14 cellular contexts compared by ENCODE assay signal in the genomic region with DNA sequence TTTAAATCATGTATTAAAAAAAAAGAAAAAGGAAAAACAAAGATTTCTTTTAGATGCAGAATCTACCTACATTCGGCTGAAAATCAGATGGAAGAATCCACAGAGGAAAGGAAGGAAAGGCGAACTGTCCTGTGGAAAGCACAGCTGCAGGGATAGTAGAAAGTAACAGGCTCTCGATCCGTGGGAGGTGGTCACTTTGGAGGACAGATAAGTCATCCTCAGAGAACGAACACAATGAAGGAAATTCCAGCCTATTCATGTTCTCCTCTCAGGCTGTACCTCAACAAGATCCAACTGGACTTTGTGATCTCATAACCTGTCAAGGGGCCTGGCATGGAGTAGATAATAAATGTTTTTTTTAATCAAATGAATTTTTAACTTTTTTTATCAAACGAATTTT.
A peak's percentile ranks its signal among the peaks of the same experiment; 100 is the strongest.
DNase-seq lines count a peak whose midpoint lies in the region; ATAC-seq and TF ChIP-seq lines count a peak whose summit lies in the region.
"Had no signal": no experiment of that assay in that cellular context is flagged by ENCODE, and none has a peak within 500 bp of the region (broad histone marks: within the 10 kb centered on the region; RNA-seq: fewer than 3 reads in every experiment).

No MANE protein-coding gene starts in this region.

- H3K27me3 ChIP-seq in IMR-90 (ENCODE audit: control insufficient read depth, insufficient read depth, low read length): no peaks in the 10 kb centered on the region
- no peaks in the 10 kb centered on the region for H3K27me3 ChIP-seq in skeletal muscle satellite cell (ENCODE audit: control insufficient read depth, insufficient read depth, low read length)
- H3K27me3 ChIP-seq: stomach had no signal

- DNase-seq in IMR-90 (peak; percentile 75), astrocyte of the hippocampus (ENCODE audit: low read depth, low spot score) (peak; percentile 60), iris pigment epithelial cell (ENCODE audit: low read depth) (peak; percentile 81), GM19238 (ENCODE audit: insufficient read length, low spot score) (no peak)
- DNase-seq: activated CD8-positive, alpha-beta memory T cell treated with anti-CD3 and anti-CD28 coated beads, Interleukin-2, amount 50 U/mL, for 4 hours; activated naive CD8-positive, alpha-beta T cell treated with anti-CD3 and anti-CD28 coated beads, Interleukin-2, amount 10 ng/mL, durations not matched to agents 7 days and 5 days; CD8-positive, alpha-beta memory T cell; H9; NK-92 treated with Interleukin-12 subunit alpha and Interleukin-12 subunit beta, amount 100 ng/mL, for 24 hours; stomach had no signal

- H2BK120ac ChIP-seq in IMR-90 (ENCODE audit: low read depth, low read length): peak overlapping the region; percentile 96

- peak overlapping the region; percentile 63; the same call in 1 of the 2 replicates for H3K56ac ChIP-seq in IMR-90 (ENCODE audit: extremely low read depth, insufficient read depth, low read length)

- no TSS peak for BruUV-seq in IMR-90 (replicated peaks; lab: Mats Ljungman, UMichigan)

- H3K27ac ChIP-seq in IMR-90 (ENCODE audit: insufficient read depth, low read length): peak overlapping the region; percentile 78
- H3K27ac ChIP-seq: stomach, VCaP had no signal

- H3K14ac ChIP-seq in IMR-90 (replicated peaks; ENCODE audit: low read depth, low read length): peak overlapping the region; percentile 47; the same call in 1 of the 2 replicates

- no CpG with 5 or more reads among the region's 6 CpGs for WGBS in IMR-90 (ENCODE audit: extremely low coverage in 2 of 2, insufficient read length in 1 of 2), 2 experiments

- H2BK20ac ChIP-seq in IMR-90 (ENCODE audit: low read depth, low read length): peak overlapping the region; percentile 51; the same call in 1 of the 2 replicates

- no peak for TF ChIP-seq RAD21 in IMR-90 (IDR thresholded peaks at IDR 0.05; ENCODE audit: low read length)

- in situ Hi-C loops in IMR-90 (cut with MboI; ENCODE audit: low sequenced_read_pairs): no loop called here

- peak overlapping the region; percentile 2 to 47; a peak in 3 of 4 replicates for H4K8ac ChIP-seq in IMR-90 (ENCODE audit: low read depth in 2 of 2, low read length in 2 of 2)

- H3K9me1 ChIP-seq in IMR-90 (ENCODE audit: insufficient read depth, low read length): peaks cover 14% of the 10 kb centered on the region

- H3K4me3 ChIP-seq in IMR-90 (ENCODE audit: insufficient read depth, low read depth, low read length) (no peak overlapping the region), skeletal muscle satellite cell (ENCODE audit: low read length) (no peak overlapping the region)
- H3K4me3 ChIP-seq: stomach had no signal

- peak overlapping the region; percentile 59 for H3K4ac ChIP-seq in IMR-90 (ENCODE audit: low read depth, low read length)

- POLR2A ChIA-PET in IMR-90 (lab: Charles Lee; ENCODE audit: unreplicated experiment): no interaction called here

- H3K9me3 ChIP-seq in IMR-90 (ENCODE audit: control insufficient read depth, insufficient read depth, low read length) (no peaks in the 10 kb centered on the region), skeletal muscle satellite cell (replicated peaks; ENCODE audit: low read length) (no peaks in the 10 kb centered on the region)
- H3K9me3 ChIP-seq: stomach had no signal

- no peak overlapping the region for H2AFZ ChIP-seq in IMR-90 (replicated peaks; ENCODE audit: low read length, poor library complexity)

- H3K4me2 ChIP-seq in IMR-90 (ENCODE audit: low read depth, low read length) (peak overlapping the region; percentile 14), skeletal muscle satellite cell (ENCODE audit: low read length) (peak overlapping the region; percentile 58)

- peak overlapping the region; percentile 15; the same call in 1 of the 2 replicates for H3K23ac ChIP-seq in IMR-90 (ENCODE audit: low read depth, low read length)

- H3K36me3 ChIP-seq in IMR-90 (ENCODE audit: control insufficient read depth, insufficient read depth, low read length) (peaks cover 3% of the 10 kb centered on the region), skeletal muscle satellite cell (ENCODE audit: insufficient read depth, low read length) (peaks cover 4% of the 10 kb centered on the region)
- H3K36me3 ChIP-seq: stomach had no signal

- H4K91ac ChIP-seq in IMR-90 (ENCODE audit: insufficient read depth, low read depth, low read length): peak overlapping the region; percentile 63

- H2AK9ac ChIP-seq in IMR-90 (replicated peaks; ENCODE audit: low read depth, low read length, poor library complexity): no peak overlapping the region

- ATAC-seq in IMR-90 (ENCODE audit: low read depth) (peak; percentile 40), GM18502 (IDR thresholded peaks at IDR 0.05; ENCODE audit: poor library complexity, unreplicated experiment) (no peak), GM21390 (IDR thresholded peaks at IDR 0.05; ENCODE audit: unreplicated experiment) (no peak)

- peak overlapping the region; percentile 17; the same call in 1 of the 2 replicates for H4K5ac ChIP-seq in IMR-90 (ENCODE audit: low read depth, low read length)

- H3K4me1 ChIP-seq in IMR-90 (ENCODE audit: control insufficient read depth, insufficient read depth, low read length) (peaks cover 21% of the 10 kb centered on the region), skeletal muscle satellite cell (ENCODE audit: control insufficient read depth, insufficient read depth, low read length) (peaks cover 57% of the 10 kb centered on the region)
- H3K4me1 ChIP-seq: stomach had no signal

- H3K9ac ChIP-seq in IMR-90 (ENCODE audit: low read depth, low read length) (peak overlapping the region; percentile 72; the same call in 1 of the 2 replicates), skeletal muscle satellite cell (ENCODE audit: low read depth, low read length) (peak overlapping the region; percentile 59)

- peak overlapping the region; percentile 97 for H2BK5ac ChIP-seq in IMR-90 (ENCODE audit: low read depth, low read length, poor library complexity, severe bottlenecking)

- CTCF ChIA-PET in IMR-90 (lab: Yijun Ruan, JAX): no interaction called here

- H3K79me1 ChIP-seq in IMR-90 (ENCODE audit: low read depth in 1 of 2, low read length in 2 of 2): peaks cover 11 to 38% of the 10 kb centered on the region in 2 experiments

- H2BK15ac ChIP-seq in IMR-90 (ENCODE audit: low read depth, low read length): peak overlapping the region; percentile 95; the same call in 2 of the 3 replicates

- intact Hi-C loops in IMR-90 (cut with micrococcal nuclease): no loop called here

- TF ChIP-seq CTCF in IMR-90 (conservative IDR thresholded peaks at IDR 0.05; ENCODE audit: low read depth, low read length): no peak

- dilution Hi-C loops in IMR-90 (cut with HindIII; ENCODE audit: low sequenced_read_pairs, unreplicated experiment): no loop called here

- no peaks in the 10 kb centered on the region for H4K20me1 ChIP-seq in IMR-90 (ENCODE audit: insufficient read depth, low read length)

- H3K18ac ChIP-seq in IMR-90 (ENCODE audit: low read depth, low read length): peak overlapping the region; percentile 31; the same call in 1 of the 2 replicates

- peak overlapping the region; percentile 30; the same call in 1 of the 2 replicates for H2AK5ac ChIP-seq in IMR-90 (ENCODE audit: low read depth, low read length)

- TF ChIP-seq POLR2A in IMR-90 (IDR thresholded peaks at IDR 0.05; ENCODE audit: low read depth, low read length): peak; percentile 46; the same call in 1 of the 2 replicates

TF ChIP-seq in IMR-90, 13 proteins besides CTCF, POLR2A, EP300 and RAD21:
- TF ChIP-seq, protein P1, sequence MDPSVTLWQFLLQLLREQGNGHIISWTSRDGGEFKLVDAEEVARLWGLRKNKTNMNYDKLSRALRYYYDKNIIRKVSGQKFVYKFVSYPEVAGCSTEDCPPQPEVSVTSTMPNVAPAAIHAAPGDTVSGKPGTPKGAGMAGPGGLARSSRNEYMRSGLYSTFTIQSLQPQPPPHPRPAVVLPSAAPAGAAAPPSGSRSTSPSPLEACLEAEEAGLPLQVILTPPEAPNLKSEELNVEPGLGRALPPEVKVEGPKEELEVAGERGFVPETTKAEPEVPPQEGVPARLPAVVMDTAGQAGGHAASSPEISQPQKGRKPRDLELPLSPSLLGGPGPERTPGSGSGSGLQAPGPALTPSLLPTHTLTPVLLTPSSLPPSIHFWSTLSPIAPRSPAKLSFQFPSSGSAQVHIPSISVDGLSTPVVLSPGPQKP (IDR thresholded peaks at IDR 0.05; ENCODE audit: borderline replicate concordance, low read depth, low read length): no peak
- TF ChIP-seq RCOR1 (IDR thresholded peaks at IDR 0.05; ENCODE audit: insufficient replicate concordance, low read length) (no peak), SMC3 (IDR thresholded peaks at IDR 0.05; ENCODE audit: low read depth, low read length) (no peak), CHD1 (IDR thresholded peaks at IDR 0.05; ENCODE audit: low read depth, low read length) (no peak), FOS (IDR thresholded peaks at IDR 0.05; ENCODE audit: low read depth, low read length) (no peak), USF2 (IDR thresholded peaks at IDR 0.05; ENCODE audit: low read depth, low read length) (no peak), RFX5 (IDR thresholded peaks at IDR 0.05; ENCODE audit: low read depth, low read length) (no peak), MAFK (IDR thresholded peaks at IDR 0.05; ENCODE audit: low read depth, low read length) (no peak), MXI1 (IDR thresholded peaks at IDR 0.05; ENCODE audit: borderline replicate concordance, low read depth, low read length) (no peak), BHLHE40 (IDR thresholded peaks at IDR 0.05; ENCODE audit: low read depth, low read length) (no peak), CEBPB (IDR thresholded peaks at IDR 0.05; ENCODE audit: low read depth, low read length) (no peak), NFE2L2 (IDR thresholded peaks at IDR 0.05; ENCODE audit: low read depth, low read length) (no peak), MAZ (IDR thresholded peaks at IDR 0.05; ENCODE audit: borderline replicate concordance, low read depth, low read length) (no peak)
